8 cellular contexts compared by ENCODE assay signal in the genomic region with DNA sequence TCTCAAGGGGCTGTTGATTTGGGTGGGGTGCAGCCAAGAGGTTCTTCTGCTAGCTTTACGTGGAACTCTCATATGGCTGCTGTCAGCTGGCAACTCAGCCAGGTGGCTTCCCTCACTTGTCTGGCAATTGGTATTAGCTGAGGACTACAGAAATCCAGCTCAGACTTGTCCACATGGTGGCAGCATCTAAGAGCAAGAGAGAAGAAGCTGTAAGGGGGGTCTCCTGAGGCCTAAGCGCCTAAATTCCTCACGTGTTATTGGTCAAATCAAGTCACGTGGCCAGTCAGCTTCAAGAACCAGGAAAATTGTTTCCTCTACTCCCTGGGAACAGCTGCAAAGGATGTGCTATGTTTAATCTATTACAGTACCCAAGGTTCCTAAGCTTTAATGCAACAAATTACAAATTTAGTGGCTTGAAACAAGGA. TPM values are rescaled to one million over a fixed set of nuclear protein-coding genes. Genes with fewer than 3 reads are reported as not detected.
DNase-seq lines count a peak whose midpoint lies in the region; ATAC-seq and TF ChIP-seq lines count a peak whose summit lies in the region.

No MANE protein-coding gene starts in this region.

- ATAC-seq in CD4-positive, CD25-positive, alpha-beta regulatory T cell (ENCODE audit: low read depth in 2 of 2): no peak
- peak; percentile 8 for ATAC-seq in sciatic nerve
- no peak for ATAC-seq in GM18520 (IDR thresholded peaks at IDR 0.05; ENCODE audit: unreplicated experiment)

- peaks cover 20% of the 10 kb centered on the region for H3K27me3 ChIP-seq in CD4-positive, CD25-positive, alpha-beta regulatory T cell (ENCODE audit: control insufficient read depth, insufficient read depth, low read length)
- H3K27me3 ChIP-seq in H7 (ENCODE audit: control insufficient read depth, insufficient read depth, low read length): no peaks in the 10 kb centered on the region; the same call in 1 of the 2 replicates

- H3K9me3 ChIP-seq in CD4-positive, CD25-positive, alpha-beta regulatory T cell (ENCODE audit: control insufficient read depth in 2 of 2, low read length in 2 of 2): peaks cover 0 to 2% of the 10 kb centered on the region in 2 experiments

- H3K27ac ChIP-seq in CD4-positive, CD25-positive, alpha-beta regulatory T cell (ENCODE audit: insufficient read depth, low read length, poor library complexity, severe bottlenecking): no peak overlapping the region
- H3K27ac ChIP-seq in VCaP: no peak overlapping the region

- TF ChIP-seq CTCF in VCaP (conservative IDR thresholded peaks at IDR 0.05): peak; percentile 71

- H3K9me3 Mint-ChIP-seq in CD4-positive, CD25-positive, alpha-beta regulatory T cell: no peaks in the 10 kb centered on the region

- DNase-seq in CD4-positive, CD25-positive, alpha-beta regulatory T cell: peak in 2 of 3 donors; percentile 16 to 49
- DNase-seq in H7: peak; percentile 91
- peak; percentile 62 for DNase-seq in NCI-H2196 treated with DMSO at 0.1 percent for 48 hours (lab: John Stamatoyannopoulos, UW; ENCODE audit: unreplicated experiment)
- DNase-seq in germinal center (ENCODE audit: low spot score): peak; percentile 85
- DNase-seq in sciatic nerve (ENCODE audit: low spot score): peak; percentile 66
- DNase-seq in hippocampal formation (lab: John Stamatoyannopoulos, UW): no peak

- H3K27ac Mint-ChIP-seq in CD4-positive, CD25-positive, alpha-beta regulatory T cell: no peak overlapping the region

- H3K36me3 Mint-ChIP-seq in CD4-positive, CD25-positive, alpha-beta regulatory T cell: no peaks in the 10 kb centered on the region

- intact Hi-C loops in sciatic nerve (cut with DNase I): no loop called here

- no peaks in the 10 kb centered on the region for H3K36me3 ChIP-seq in CD4-positive, CD25-positive, alpha-beta regulatory T cell (ENCODE audit: control insufficient read depth, insufficient read depth, low read length)
- H3K36me3 ChIP-seq in H7 (replicated peaks; ENCODE audit: control insufficient read depth, insufficient read depth, low read length): no peaks in the 10 kb centered on the region

- H3K4me1 Mint-ChIP-seq in CD4-positive, CD25-positive, alpha-beta regulatory T cell: peaks cover 7 to 17% (median 13%) of the 10 kb centered on the region in 4 donors

- peaks cover 18% of the 10 kb centered on the region for H3K4me1 ChIP-seq in CD4-positive, CD25-positive, alpha-beta regulatory T cell (ENCODE audit: control insufficient read depth, insufficient read depth, low read length, poor library complexity, severe bottlenecking)

- H3K4me3 Mint-ChIP-seq in CD4-positive, CD25-positive, alpha-beta regulatory T cell: no peak overlapping the region

- H3K4me3 ChIP-seq in CD4-positive, CD25-positive, alpha-beta regulatory T cell (ENCODE audit: low read depth, low read length): no peak overlapping the region
- H3K4me3 ChIP-seq in H7 (ENCODE audit: insufficient read depth, low read depth, low read length): no peak overlapping the region

- peaks cover 47% of the 10 kb centered on the region for H3K27me3 Mint-ChIP-seq in CD4-positive, CD25-positive, alpha-beta regulatory T cell

RNA-seq across cellular contexts. Expression of a gene that starts 4.2 kb away (rescaled TPM):
- 0.67 TPM for total RNA-seq in CD4-positive, CD25-positive, alpha-beta regulatory T cell
- under 1 TPM in 1 of 4 donors, not detected in 3; 0.32 TPM for polyA plus RNA-seq in CD4-positive, CD25-positive, alpha-beta regulatory T cell
- 28.3 and 28.4 TPM in 2 replicates for total RNA-seq in H7 (2014; rRNA removed; shearing (Covaris generic))
- 9.5 TPM for total RNA-seq in sciatic nerve

RNA-seq across cellular contexts. Expression of a gene that starts 18.8 kb away (rescaled TPM):
- 35.7 TPM for total RNA-seq in CD4-positive, CD25-positive, alpha-beta regulatory T cell
- 10 to 100 TPM; 21.3 to 32.6 (median 26.7) TPM for polyA plus RNA-seq in CD4-positive, CD25-positive, alpha-beta regulatory T cell
- total RNA-seq in H7 (2014; rRNA removed; shearing (Covaris generic)): 77.3 and 106 TPM in 2 replicates
- 54.1 TPM for total RNA-seq in sciatic nerve

RNA-seq across cellular contexts. Expression of a gene that starts 53.6 kb away (rescaled TPM):
- 167 TPM for total RNA-seq in CD4-positive, CD25-positive, alpha-beta regulatory T cell
- polyA plus RNA-seq in CD4-positive, CD25-positive, alpha-beta regulatory T cell: 1 to 10 TPM; 2.4 to 3.8 (median 2.9) TPM
- 67.7 and 77.8 TPM in 2 replicates for total RNA-seq in H7 (2014; rRNA removed; shearing (Covaris generic))
- 56.3 TPM for total RNA-seq in sciatic nerve

Comparison
In these comparisons a context has a peak if more than half of its experiments do, and no peak if none do; other contexts are left out.
1. DNase-seq: peak in CD4-positive, CD25-positive, alpha-beta regulatory T cell (2 of 3), H7 (single experiment), NCI-H2196 treated with DMSO at 0.1 percent for 48 hours (single experiment), germinal center (single experiment) and sciatic nerve (single experiment); none in hippocampal formation (0 of 2).